Comparison of ENCODE assay signal across 1 cellular context in the genomic region with DNA sequence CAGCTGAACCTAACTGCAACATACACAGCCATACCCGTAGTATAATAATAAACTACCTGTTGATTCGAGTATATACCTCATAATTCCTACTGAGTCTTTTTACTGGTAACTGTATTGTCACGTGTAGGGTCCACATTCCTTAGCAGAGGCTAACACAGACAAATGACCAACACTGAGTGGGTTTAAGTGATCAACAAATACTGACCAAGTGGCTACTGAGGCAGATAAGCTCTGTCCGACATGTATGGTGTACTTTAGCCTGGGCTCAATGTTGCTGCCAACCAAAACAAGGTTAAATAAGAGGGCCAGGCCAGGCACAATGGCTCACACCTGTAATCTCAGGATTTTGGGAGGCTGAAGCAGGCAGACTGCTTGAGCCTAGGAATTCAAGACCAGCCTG.
TF ChIP-seq lines count a peak whose summit lies in the region.

No MANE protein-coding gene starts in this region.

TF ChIP-seq in GM23338, 12 proteins besides CTCF, POLR2A, EP300 and RAD21 (continued from another document):
- TF ChIP-seq, protein P1, sequence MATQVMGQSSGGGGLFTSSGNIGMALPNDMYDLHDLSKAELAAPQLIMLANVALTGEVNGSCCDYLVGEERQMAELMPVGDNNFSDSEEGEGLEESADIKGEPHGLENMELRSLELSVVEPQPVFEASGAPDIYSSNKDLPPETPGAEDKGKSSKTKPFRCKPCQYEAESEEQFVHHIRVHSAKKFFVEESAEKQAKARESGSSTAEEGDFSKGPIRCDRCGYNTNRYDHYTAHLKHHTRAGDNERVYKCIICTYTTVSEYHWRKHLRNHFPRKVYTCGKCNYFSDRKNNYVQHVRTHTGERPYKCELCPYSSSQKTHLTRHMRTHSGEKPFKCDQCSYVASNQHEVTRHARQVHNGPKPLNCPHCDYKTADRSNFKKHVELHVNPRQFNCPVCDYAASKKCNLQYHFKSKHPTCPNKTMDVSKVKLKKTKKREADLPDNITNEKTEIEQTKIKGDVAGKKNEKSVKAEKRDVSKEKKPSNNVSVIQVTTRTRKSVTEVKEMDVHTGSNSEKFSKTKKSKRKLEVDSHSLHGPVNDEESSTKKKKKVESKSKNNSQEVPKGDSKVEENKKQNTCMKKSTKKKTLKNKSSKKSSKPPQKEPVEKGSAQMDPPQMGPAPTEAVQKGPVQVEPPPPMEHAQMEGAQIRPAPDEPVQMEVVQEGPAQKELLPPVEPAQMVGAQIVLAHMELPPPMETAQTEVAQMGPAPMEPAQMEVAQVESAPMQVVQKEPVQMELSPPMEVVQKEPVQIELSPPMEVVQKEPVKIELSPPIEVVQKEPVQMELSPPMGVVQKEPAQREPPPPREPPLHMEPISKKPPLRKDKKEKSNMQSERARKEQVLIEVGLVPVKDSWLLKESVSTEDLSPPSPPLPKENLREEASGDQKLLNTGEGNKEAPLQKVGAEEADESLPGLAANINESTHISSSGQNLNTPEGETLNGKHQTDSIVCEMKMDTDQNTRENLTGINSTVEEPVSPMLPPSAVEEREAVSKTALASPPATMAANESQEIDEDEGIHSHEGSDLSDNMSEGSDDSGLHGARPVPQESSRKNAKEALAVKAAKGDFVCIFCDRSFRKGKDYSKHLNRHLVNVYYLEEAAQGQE (IDR thresholded peaks at IDR 0.05; ENCODE audit: unreplicated experiment) = no peak
- TF ChIP-seq, protein P2, sequence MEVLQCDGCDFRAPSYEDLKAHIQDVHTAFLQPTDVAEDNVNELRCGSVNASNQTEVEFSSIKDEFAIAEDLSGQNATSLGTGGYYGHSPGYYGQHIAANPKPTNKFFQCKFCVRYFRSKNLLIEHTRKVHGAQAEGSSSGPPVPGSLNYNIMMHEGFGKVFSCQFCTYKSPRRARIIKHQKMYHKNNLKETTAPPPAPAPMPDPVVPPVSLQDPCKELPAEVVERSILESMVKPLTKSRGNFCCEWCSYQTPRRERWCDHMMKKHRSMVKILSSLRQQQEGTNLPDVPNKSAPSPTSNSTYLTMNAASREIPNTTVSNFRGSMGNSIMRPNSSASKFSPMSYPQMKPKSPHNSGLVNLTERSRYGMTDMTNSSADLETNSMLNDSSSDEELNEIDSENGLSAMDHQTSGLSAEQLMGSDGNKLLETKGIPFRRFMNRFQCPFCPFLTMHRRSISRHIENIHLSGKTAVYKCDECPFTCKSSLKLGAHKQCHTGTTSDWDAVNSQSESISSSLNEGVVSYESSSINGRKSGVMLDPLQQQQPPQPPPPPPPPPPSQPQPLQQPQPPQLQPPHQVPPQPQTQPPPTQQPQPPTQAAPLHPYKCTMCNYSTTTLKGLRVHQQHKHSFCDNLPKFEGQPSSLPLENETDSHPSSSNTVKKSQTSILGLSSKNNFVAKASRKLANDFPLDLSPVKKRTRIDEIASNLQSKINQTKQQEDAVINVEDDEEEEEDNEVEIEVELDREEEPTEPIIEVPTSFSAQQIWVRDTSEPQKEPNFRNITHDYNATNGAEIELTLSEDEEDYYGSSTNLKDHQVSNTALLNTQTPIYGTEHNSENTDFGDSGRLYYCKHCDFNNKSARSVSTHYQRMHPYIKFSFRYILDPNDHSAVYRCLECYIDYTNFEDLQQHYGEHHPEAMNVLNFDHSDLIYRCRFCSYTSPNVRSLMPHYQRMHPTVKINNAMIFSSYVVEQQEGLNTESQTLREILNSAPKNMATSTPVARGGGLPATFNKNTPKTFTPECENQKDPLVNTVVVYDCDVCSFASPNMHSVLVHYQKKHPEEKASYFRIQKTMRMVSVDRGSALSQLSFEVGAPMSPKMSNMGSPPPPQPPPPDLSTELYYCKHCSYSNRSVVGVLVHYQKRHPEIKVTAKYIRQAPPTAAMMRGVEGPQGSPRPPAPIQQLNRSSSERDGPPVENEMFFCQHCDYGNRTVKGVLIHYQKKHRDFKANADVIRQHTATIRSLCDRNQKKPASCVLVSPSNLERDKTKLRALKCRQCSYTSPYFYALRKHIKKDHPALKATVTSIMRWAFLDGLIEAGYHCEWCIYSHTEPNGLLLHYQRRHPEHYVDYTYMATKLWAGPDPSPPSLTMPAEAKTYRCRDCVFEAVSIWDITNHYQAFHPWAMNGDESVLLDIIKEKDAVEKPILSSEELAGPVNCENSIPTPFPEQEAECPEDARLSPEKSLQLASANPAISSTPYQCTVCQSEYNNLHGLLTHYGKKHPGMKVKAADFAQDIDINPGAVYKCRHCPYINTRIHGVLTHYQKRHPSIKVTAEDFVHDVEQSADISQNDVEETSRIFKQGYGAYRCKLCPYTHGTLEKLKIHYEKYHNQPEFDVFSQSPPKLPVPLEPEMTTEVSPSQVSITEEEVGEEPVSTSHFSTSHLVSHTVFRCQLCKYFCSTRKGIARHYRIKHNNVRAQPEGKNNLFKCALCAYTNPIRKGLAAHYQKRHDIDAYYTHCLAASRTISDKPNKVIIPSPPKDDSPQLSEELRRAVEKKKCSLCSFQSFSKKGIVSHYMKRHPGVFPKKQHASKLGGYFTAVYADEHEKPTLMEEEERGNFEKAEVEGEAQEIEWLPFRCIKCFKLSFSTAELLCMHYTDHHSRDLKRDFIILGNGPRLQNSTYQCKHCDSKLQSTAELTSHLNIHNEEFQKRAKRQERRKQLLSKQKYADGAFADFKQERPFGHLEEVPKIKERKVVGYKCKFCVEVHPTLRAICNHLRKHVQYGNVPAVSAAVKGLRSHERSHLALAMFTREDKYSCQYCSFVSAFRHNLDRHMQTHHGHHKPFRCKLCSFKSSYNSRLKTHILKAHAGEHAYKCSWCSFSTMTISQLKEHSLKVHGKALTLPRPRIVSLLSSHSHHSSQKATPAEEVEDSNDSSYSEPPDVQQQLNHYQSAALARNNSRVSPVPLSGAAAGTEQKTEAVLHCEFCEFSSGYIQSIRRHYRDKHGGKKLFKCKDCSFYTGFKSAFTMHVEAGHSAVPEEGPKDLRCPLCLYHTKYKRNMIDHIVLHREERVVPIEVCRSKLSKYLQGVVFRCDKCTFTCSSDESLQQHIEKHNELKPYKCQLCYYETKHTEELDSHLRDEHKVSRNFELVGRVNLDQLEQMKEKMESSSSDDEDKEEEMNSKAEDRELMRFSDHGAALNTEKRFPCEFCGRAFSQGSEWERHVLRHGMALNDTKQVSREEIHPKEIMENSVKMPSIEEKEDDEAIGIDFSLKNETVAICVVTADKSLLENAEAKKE (CRISPR knock-in tag; IDR thresholded peaks at IDR 0.05) = no peak
- TF ChIP-seq NANOG (IDR thresholded peaks at IDR 0.05; ENCODE audit: borderline replicate concordance) = no peak
- no peak for TF ChIP-seq EZH2phosphoT487 (IDR thresholded peaks at IDR 0.05; ENCODE audit: unreplicated experiment)
- TF ChIP-seq CREB1 (CRISPR knock-in tag; IDR thresholded peaks at IDR 0.05; ENCODE audit: low read depth) = no peak
- TF ChIP-seq JUNB (IDR thresholded peaks at IDR 0.05; ENCODE audit: unreplicated experiment) = no peak
- no peak for TF ChIP-seq ZNF114 (CRISPR knock-in tag; IDR thresholded peaks at IDR 0.05)
